In the genomic region with DNA sequence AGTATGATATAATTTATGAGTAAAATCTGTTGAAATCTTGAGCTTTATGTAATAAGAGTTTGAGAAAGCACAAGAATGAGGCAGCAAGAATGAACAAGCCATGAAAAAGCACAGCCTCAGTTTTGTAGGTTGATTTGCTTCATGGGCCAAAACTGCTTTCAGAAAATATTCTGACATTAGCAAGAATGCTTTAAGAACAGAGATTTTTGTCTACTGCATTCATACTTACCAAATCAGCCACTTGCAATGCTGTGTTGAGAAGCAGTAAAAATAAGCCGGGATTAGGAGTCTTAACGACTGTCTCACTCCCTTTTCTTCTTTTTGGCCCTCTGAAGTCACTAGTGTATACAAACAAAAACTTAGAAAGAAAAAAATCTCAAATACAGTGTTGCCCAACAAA, we compare ENCODE assay signal across 24 cellular contexts.
"Had no signal": no experiment of that assay in that cellular context is flagged by ENCODE, and none has a peak within 500 bp of the region (broad histone marks: within the 10 kb centered on the region; RNA-seq: fewer than 3 reads in every experiment).

No MANE protein-coding gene starts in this region.

- H3K27ac Mint-ChIP-seq: activated naive CD4-positive, alpha-beta T cell treated with anti-CD3 and anti-CD28 coated beads for 36 hours; activated naive CD8-positive, alpha-beta T cell treated with anti-CD3 and anti-CD28 coated beads, Interleukin-2, amount 10 ng/mL, durations not matched to agents 7 days and 5 days; dendritic cell treated with granulocyte-macrophage colony-stimulating factor and Interleukin-4, amounts not matched to agents 40 ng/mL and 50 ng/mL, for 4 days; memory B cell; T-helper 1 cell treated with Interleukin-12 subunit alpha and Interleukin-12 subunit beta and Interleukin-4 antibody, amounts not matched to agents 30 μg/mL and 1 μg/mL, for 36 hours; type B pancreatic cell; WTC11 had no signal

- H3K27me3 ChIP-seq: body of pancreas, gastroesophageal sphincter, heart left ventricle, sigmoid colon, spleen had no signal

- FAIRE-seq: islet of Langerhans had no signal

- DNase-seq: activated CD4-positive, alpha-beta T cell treated with anti-CD3 and anti-CD28 coated beads, Interleukin-2, amount 50 U/mL, for 48 hours; activated CD8-positive, alpha-beta memory T cell treated with anti-CD3 and anti-CD28 coated beads, Interleukin-2, amount 50 U/mL, for 48 hours; activated naive CD4-positive, alpha-beta T cell treated with anti-CD3 and anti-CD28 coated beads for 36 hours; activated naive CD8-positive, alpha-beta T cell treated with anti-CD3 and anti-CD28 coated beads, Interleukin-2, amount 10 ng/mL, durations not matched to agents 7 days and 5 days; activated T-cell treated with anti-CD3 and anti-CD28 coated beads, Interleukin-2, amount 50 U/mL, for 4 hours; body of pancreas; effector CD4-positive, alpha-beta T cell; erythroblast; heart left ventricle; left cardiac atrium; sigmoid colon; spleen; stimulated activated CD4-positive, alpha-beta T cell treated with anti-CD3 and anti-CD28 coated beads, Interleukin-4, amount 100 ng/mL, for 1 hour; stimulated activated naive CD4-positive, alpha-beta T cell treated with Interleukin-2 at 50 U/mL for 16 hours; T1000 had no signal

- H3K36me3 ChIP-seq: gastroesophageal sphincter, heart left ventricle, sigmoid colon, spleen, thoracic aorta had no signal

- H3K4me3 Mint-ChIP-seq: activated naive CD4-positive, alpha-beta T cell treated with anti-CD3 and anti-CD28 coated beads for 36 hours; activated naive CD8-positive, alpha-beta T cell treated with anti-CD3 and anti-CD28 coated beads, Interleukin-2, amount 10 ng/mL, durations not matched to agents 7 days and 5 days; activated T-cell treated with anti-CD3 and anti-CD28 coated beads, Interleukin-2, amount 50 U/mL, for 4 hours; dendritic cell treated with granulocyte-macrophage colony-stimulating factor and Interleukin-4, amounts not matched to agents 40 ng/mL and 50 ng/mL, for 4 days; memory B cell; nephron; T-helper 1 cell treated with Interleukin-12 subunit alpha and Interleukin-12 subunit beta and Interleukin-4 antibody, amounts not matched to agents 30 μg/mL and 1 μg/mL, for 36 hours; type B pancreatic cell; WTC11 had no signal

- H3K9me3 Mint-ChIP-seq: activated naive CD4-positive, alpha-beta T cell treated with anti-CD3 and anti-CD28 coated beads for 36 hours; activated T-cell treated with anti-CD3 and anti-CD28 coated beads, Interleukin-2, amount 50 U/mL, for 4 hours; memory B cell; nephron; type B pancreatic cell; WTC11 had no signal

- H3K27me3 Mint-ChIP-seq: activated naive CD8-positive, alpha-beta T cell treated with anti-CD3 and anti-CD28 coated beads, Interleukin-2, amount 10 ng/mL, durations not matched to agents 7 days and 5 days; dendritic cell treated with granulocyte-macrophage colony-stimulating factor and Interleukin-4, amounts not matched to agents 40 ng/mL and 50 ng/mL, for 4 days; memory B cell; type B pancreatic cell had no signal

- H3K9me3 ChIP-seq: body of pancreas, gastroesophageal sphincter, heart left ventricle, sigmoid colon, spleen, thoracic aorta had no signal

- H3K27ac ChIP-seq: body of pancreas, gastroesophageal sphincter, heart left ventricle, spleen, thoracic aorta had no signal

- ATAC-seq: activated T-cell treated with anti-CD3 and anti-CD28 coated beads, Interleukin-2, amount 50 U/mL, for 4 hours; body of pancreas; gastroesophageal sphincter; heart left ventricle; left cardiac atrium; WTC11 had no signal

- H3K4me1 Mint-ChIP-seq: activated naive CD8-positive, alpha-beta T cell treated with anti-CD3 and anti-CD28 coated beads, Interleukin-2, amount 10 ng/mL, durations not matched to agents 7 days and 5 days had no signal

- H3K4me1 ChIP-seq: body of pancreas, spleen had no signal

- H3K36me3 Mint-ChIP-seq: activated naive CD8-positive, alpha-beta T cell treated with anti-CD3 and anti-CD28 coated beads, Interleukin-2, amount 10 ng/mL, durations not matched to agents 7 days and 5 days; memory B cell; type B pancreatic cell; WTC11 had no signal

- H3K4me3 ChIP-seq: body of pancreas, gastroesophageal sphincter, heart left ventricle, sigmoid colon, spleen, thoracic aorta had no signal
